ENCODE assay signal across 13 cellular contexts in genomic region chr14:89953602-89954001, GRCh38. TPM values are rescaled to one million over a fixed set of nuclear protein-coding genes. Genes with fewer than 3 reads are reported as not detected.
DNase-seq lines count a peak whose midpoint lies in the region; ATAC-seq and TF ChIP-seq lines count a peak whose summit lies in the region.
"Had no signal": no experiment of that assay in that cellular context is flagged by ENCODE, and none has a peak within 500 bp of the region (broad histone marks: within the 10 kb centered on the region; RNA-seq: fewer than 3 reads in every experiment).

No MANE protein-coding gene starts in this region.

- no TSS peak for BruUV-seq in PC-3 (replicated peaks; lab: Mats Ljungman, UMichigan)

- H3K9ac ChIP-seq in PC-3 (ENCODE audit: low read length) = peak overlapping the region; percentile 79

- H3K27me3 ChIP-seq in PC-3 (ENCODE audit: low read length) = no peaks in the 10 kb centered on the region
- H3K27me3 ChIP-seq: stomach had no signal

- H3K9me3 Mint-ChIP-seq in activated CD4-positive, alpha-beta T cell treated with anti-CD3 and anti-CD28 coated beads, Interleukin-2, amount 10 ng/mL, durations not matched to agents 24 days and 14 days = no peaks in the 10 kb centered on the region
- H3K9me3 Mint-ChIP-seq in progenitor cell of endocrine pancreas (ENCODE audit: low read depth) = peaks cover 2% of the 10 kb centered on the region

- H3K4me2 ChIP-seq in PC-3 (ENCODE audit: low read length) = peak overlapping the region; percentile 87

- no peak overlapping the region for H3K27ac Mint-ChIP-seq in activated CD4-positive, alpha-beta T cell treated with anti-CD3 and anti-CD28 coated beads, Interleukin-2, amount 10 ng/mL, durations not matched to agents 24 days and 14 days
- H3K27ac Mint-ChIP-seq in progenitor cell of endocrine pancreas = peak overlapping the region; percentile 23

- H3K4me1 Mint-ChIP-seq in activated CD4-positive, alpha-beta T cell treated with anti-CD3 and anti-CD28 coated beads, Interleukin-2, amount 10 ng/mL, durations not matched to agents 24 days and 14 days = peaks cover 35% of the 10 kb centered on the region
- peaks cover 23% of the 10 kb centered on the region for H3K4me1 Mint-ChIP-seq in progenitor cell of endocrine pancreas (ENCODE audit: low read depth)

- no peak for ATAC-seq in PC-3

- H2AFZ ChIP-seq in PC-3 (ENCODE audit: low read length) = peak overlapping the region; percentile 85; the same call in 1 of the 2 replicates

- intact Hi-C loops in activated CD4-positive, alpha-beta T cell treated with anti-CD3 and anti-CD28 coated beads, Interleukin-2, amount 10 ng/mL, durations not matched to agents 24 days and 14 days (cut with micrococcal nuclease) = loop anchor here (2.0 kb wide), 4 partner anchors 15 to 537 kb away; partner anchors contain the start of genes FOXN3, KCNK13 and PSMC1
- intact Hi-C loops in PC-3 (cut with micrococcal nuclease) = loop anchor here (1.0 kb wide), 2 partner anchors 14 to 537 kb away; no protein-coding TSS in a partner anchor

- H3K9me2 ChIP-seq in PC-3 (replicated peaks; ENCODE audit: low read length) = no peaks in the 10 kb centered on the region

- peaks cover 14% of the 10 kb centered on the region for H3K36me3 ChIP-seq in PC-3 (ENCODE audit: low read depth, low read length)

- no peaks in the 10 kb centered on the region for H3F3A ChIP-seq in PC-3 (ENCODE audit: low read length, unreplicated experiment)

- no peaks in the 10 kb centered on the region for H3K9me3 ChIP-seq in PC-3 (ENCODE audit: low read length)
- H3K9me3 ChIP-seq: stomach had no signal

- TF ChIP-seq CTCF in PC-3 (conservative IDR thresholded peaks at IDR 0.05; ENCODE audit: low read depth, low read length) = no peak
- no peak for TF ChIP-seq CTCF in epithelial cell of esophagus (IDR thresholded peaks at IDR 0.05; ENCODE audit: insufficient read depth, low read depth, low read length, missing control alignments)
- no peak for TF ChIP-seq CTCF in progenitor cell of endocrine pancreas (IDR thresholded peaks at IDR 0.05; ENCODE audit: unreplicated experiment)

- H3K27ac ChIP-seq in PC-3 (ENCODE audit: low read length) = no peak overlapping the region

- peaks cover 34% of the 10 kb centered on the region for H3K79me2 ChIP-seq in PC-3 (ENCODE audit: low read length)

- CTCF ChIA-PET in PC-3 (lab: Charles Lee) = interaction anchor here (0.7 kb wide), 1 partner anchor 556 kb away, joined by 3 read pairs; no protein-coding TSS in a partner anchor

- H3K36me3 Mint-ChIP-seq in activated CD4-positive, alpha-beta T cell treated with anti-CD3 and anti-CD28 coated beads, Interleukin-2, amount 10 ng/mL, durations not matched to agents 24 days and 14 days (ENCODE audit: low read depth) = peaks cover 23% of the 10 kb centered on the region
- peaks cover 15% of the 10 kb centered on the region for H3K36me3 Mint-ChIP-seq in progenitor cell of endocrine pancreas (ENCODE audit: insufficient read depth)

- H3K4me3 ChIP-seq in PC-3 (ENCODE audit: low read length) (peak overlapping the region; percentile 81), epithelial cell of esophagus (ENCODE audit: low read length) (peak overlapping the region; percentile 89)

- DNase-seq in activated CD4-positive, alpha-beta T cell treated with anti-CD3 and anti-CD28 coated beads, Interleukin-2, amount 10 ng/mL, durations not matched to agents 24 days and 14 days = no peak
- DNase-seq in activated CD4-positive, alpha-beta T cell treated with anti-CD3 and anti-CD28 coated beads, Interleukin-2, amount 50 U/mL, for 48 hours = no peak
- DNase-seq in PC-3 = no peak
- DNase-seq in epithelial cell of esophagus (ENCODE audit: low read depth) = no peak
- DNase-seq in progenitor cell of endocrine pancreas (ENCODE audit: low spot score, unreplicated experiment) = no peak
- no peak for DNase-seq in RPMI8226
- DNase-seq in MV-4-11 (lab: John Stamatoyannopoulos, UW) = no peak
- DNase-seq in NOMO-1 treated with dmso at 0.1 percent for 144 hours (lab: John Stamatoyannopoulos, UW; ENCODE audit: unreplicated experiment) = no peak
- DNase-seq: amygdala, hippocampal formation, NCI-H1417, retina, stomach had no signal

- peaks cover 20% of the 10 kb centered on the region for H3K4me1 ChIP-seq in PC-3 (ENCODE audit: insufficient read depth, low read length)

- POLR2A ChIA-PET in PC-3 (lab: Charles Lee; ENCODE audit: unreplicated experiment) = no interaction called here

- no peaks in the 10 kb centered on the region for H3K27me3 Mint-ChIP-seq in activated CD4-positive, alpha-beta T cell treated with anti-CD3 and anti-CD28 coated beads, Interleukin-2, amount 10 ng/mL, durations not matched to agents 24 days and 14 days
- H3K27me3 Mint-ChIP-seq in progenitor cell of endocrine pancreas = no peaks in the 10 kb centered on the region

- peaks cover 11% of the 10 kb centered on the region; the same call in 1 of the 2 replicates for H4K20me1 ChIP-seq in PC-3 (ENCODE audit: low read length)

- H3K4me3 Mint-ChIP-seq in activated CD4-positive, alpha-beta T cell treated with anti-CD3 and anti-CD28 coated beads, Interleukin-2, amount 10 ng/mL, durations not matched to agents 24 days and 14 days = peak overlapping the region; percentile 90
- peak overlapping the region; percentile 99 for H3K4me3 Mint-ChIP-seq in progenitor cell of endocrine pancreas (ENCODE audit: low read depth)

RNA-seq across cellular contexts. Expression of gene EFCAB11, which starts 0.9 kb away (rescaled TPM):
- total RNA-seq in activated CD4-positive, alpha-beta T cell treated with anti-CD3 and anti-CD28 coated beads, Interleukin-2, amount 10 ng/mL, durations not matched to agents 24 days and 14 days = 6.8 and 7.8 TPM in 2 replicates
- 7.0 and 10.0 TPM in 2 replicates for total RNA-seq in PC-3 (2014; rRNA removed)
- 18.1 and 20.8 TPM in 2 replicates for total RNA-seq in progenitor cell of endocrine pancreas

RNA-seq across cellular contexts. Expression of gene TDP1, which starts 2.1 kb away (rescaled TPM):
- total RNA-seq in activated CD4-positive, alpha-beta T cell treated with anti-CD3 and anti-CD28 coated beads, Interleukin-2, amount 10 ng/mL, durations not matched to agents 24 days and 14 days = 75.6 and 77.8 TPM in 2 replicates
- 42.9 and 51.4 TPM in 2 replicates for total RNA-seq in PC-3 (2014; rRNA removed)
- 45.9 and 46.6 TPM in 2 replicates for total RNA-seq in progenitor cell of endocrine pancreas
